5 cellular contexts compared by ENCODE assay signal in genomic region chr7:22090980-22091379, GRCh38.
DNase-seq lines count a peak whose midpoint lies in the region; ATAC-seq, FAIRE-seq and TF ChIP-seq lines count a peak whose summit lies in the region.
"Not testable (repeated sequence)": the region's sequence is repeated elsewhere in the genome, so short reads cannot be mapped to it uniquely, and the experiment has no call there.

No MANE protein-coding gene starts in this region.

- H3K4me1 Mint-ChIP-seq in Caco-2 (ENCODE audit: low read depth, unreplicated experiment): not testable (repeated sequence)

- CTCF ChIA-PET in A549 (lab: Yijun Ruan, JAX) (interaction anchor here (0.6 to 4.5 kb wide), 4 partner anchors 8 to 19 kb away, joined by 3 to 31 read pairs (median 4); no protein-coding TSS in a partner anchor), Caco-2 (lab: Charles Lee) (interaction anchor here (0.8 kb wide), 1 partner anchor 19 kb away, joined by 3 read pairs; no protein-coding TSS in a partner anchor)
- CTCF ChIA-PET in K562 (lab: Yijun Ruan, JAX; ENCODE audit: low intra/inter-chr PET ratio): not testable (repeated sequence)

- not testable (repeated sequence) for H4K20me1 ChIP-seq in K562 (replicated peaks; ENCODE audit: control insufficient read depth, insufficient read depth, low read length)

- not testable (repeated sequence) for TF ChIP-seq POLR2A in A549 (IDR thresholded peaks at IDR 0.05; ENCODE audit: low read length); K562 (conservative IDR thresholded peaks at IDR 0.05); testis (IDR thresholded peaks at IDR 0.05)

- H3K36me3 Mint-ChIP-seq in Caco-2 (ENCODE audit: insufficient read depth, unreplicated experiment): not testable (repeated sequence)

- POLR2A ChIA-PET in A549 (lab: Yijun Ruan, JAX); Caco-2 (lab: Charles Lee): not testable (repeated sequence)
- POLR2A ChIA-PET in K562 (lab: Yijun Ruan, JAX): interaction anchor here (0.9 to 1.2 kb wide), 2 partner anchors 18 to 355 kb away, joined by 3 read pairs; no protein-coding TSS in a partner anchor

- not testable (repeated sequence) for FAIRE-seq in A549 (lab: Jason Lieb, UNC); K562 (lab: Jason Lieb, UNC)

- H3K27me3 ChIP-seq in Caco-2 (replicated peaks; ENCODE audit: control insufficient read depth, insufficient read depth, low read length); K562 (ENCODE audit: control insufficient read depth in 2 of 2, insufficient read depth in 2 of 2, low read length in 2 of 2); testis: not testable (repeated sequence)

- in situ Hi-C loops in K562 (cut with MboI): not testable (repeated sequence)

- not testable (repeated sequence) for H3K4me1 ChIP-seq in A549; K562 (replicated peaks in 1 of 2; ENCODE audit: control insufficient read depth in 2 of 2, insufficient read depth in 2 of 2, low read length in 2 of 2); testis
- peaks cover 16% of the 10 kb centered on the region for H3K4me1 ChIP-seq in Caco-2

- TF ChIP-seq CTCF in A549 (IDR thresholded peaks at IDR 0.05); Caco-2 (IDR thresholded peaks at IDR 0.05; ENCODE audit: insufficient read depth in 1 of 2, low read depth in 1 of 2, low read length in 1 of 2, severe bottlenecking in 1 of 2, unreplicated experiment in 1 of 2); K562 (IDR thresholded peaks at IDR 0.05 in 2 of 3, conservative IDR thresholded peaks at IDR 0.05 in 1 of 3; ENCODE audit: insufficient read depth in 2 of 3, low read depth in 1 of 3, low read length in 3 of 3); testis (IDR thresholded peaks at IDR 0.05): not testable (repeated sequence)

- not testable (repeated sequence) for H3K79me2 ChIP-seq in K562 (ENCODE audit: control insufficient read depth, insufficient read depth, low read length)

- H3K4me3 Mint-ChIP-seq in Caco-2 (ENCODE audit: unreplicated experiment): not testable (repeated sequence)

- not testable (repeated sequence) for H3K27me3 Mint-ChIP-seq in Caco-2 (ENCODE audit: insufficient read depth, unreplicated experiment)

- H3K9ac ChIP-seq in K562 (ENCODE audit: insufficient read depth in 1 of 2, low read depth in 2 of 2, low read length in 2 of 2): not testable (repeated sequence)

- TF ChIP-seq RAD21 in A549 (conservative IDR thresholded peaks at IDR 0.05 in 1 of 2, IDR thresholded peaks at IDR 0.05 in 1 of 2); K562 (CRISPR knock-in tag; conservative IDR thresholded peaks at IDR 0.05 in 1 of 2, IDR thresholded peaks at IDR 0.05 in 1 of 2): not testable (repeated sequence)

- H3K36me3 ChIP-seq in Caco-2 (ENCODE audit: control insufficient read depth, insufficient read depth, low read length); K562 (ENCODE audit: control insufficient read depth, insufficient read depth, low read length); testis (ENCODE audit: low read depth, missing control alignments): not testable (repeated sequence)

- not testable (repeated sequence) for H3K4me2 ChIP-seq in A549; K562 (ENCODE audit: insufficient read depth, low read length)

- not testable (repeated sequence) for H3K27ac ChIP-seq in A549; K562 (ENCODE audit: extremely low read depth, low read depth, low read length); testis

- H3K27ac Mint-ChIP-seq in Caco-2 (ENCODE audit: unreplicated experiment): peak overlapping the region; percentile 63

- H2AFZ ChIP-seq in K562 (ENCODE audit: low read depth, low read length): not testable (repeated sequence)

- not testable (repeated sequence) for BruUV-seq in Caco-2 (replicated peaks; lab: Mats Ljungman, UMichigan); K562 (replicated peaks; lab: Mats Ljungman, UMichigan)

- DNase-seq in A549 (ENCODE audit: low read depth in 1 of 2, low spot score in 1 of 2); Caco-2; K562 (ENCODE audit: extremely low read depth in 1 of 4, low spot score in 3 of 4): not testable (repeated sequence)
- DNase-seq in left kidney (ENCODE audit: low read depth, low spot score) (peak; percentile 67), testis (peak; percentile 54)

- not testable (repeated sequence) for H3K9me3 ChIP-seq in A549; Caco-2; K562 (replicated peaks; ENCODE audit: control insufficient read depth, insufficient read depth, low read depth, low read length); testis

- H3K9me1 ChIP-seq in K562 (ENCODE audit: control insufficient read depth, insufficient read depth, low read length): not testable (repeated sequence)

- not testable (repeated sequence) for TF ChIP-seq EP300 in A549 (IDR thresholded peaks at IDR 0.05); K562 (IDR thresholded peaks at IDR 0.05; ENCODE audit: low read length)

- H3K9me3 Mint-ChIP-seq in Caco-2 (ENCODE audit: unreplicated experiment): peaks cover 19% of the 10 kb centered on the region

- intact Hi-C loops in Caco-2 (cut with micrococcal nuclease; ENCODE audit: unreplicated experiment); K562 (cut with micrococcal nuclease); testis (cut with DNase I; ENCODE audit: low total_unique reads): not testable (repeated sequence)

- H3K4me3 ChIP-seq in A549; Caco-2 (ENCODE audit: low read depth, low read length); K562; testis: not testable (repeated sequence)

- WGBS in A549 (ENCODE audit: missing lambda C conversion rate): 68% methylated on average over 6 of the region's 6 CpGs
- 48% methylated on average over 6 of the region's 6 CpGs for WGBS in K562 (ENCODE audit: insufficient coverage, low coverage, missing lambda C conversion rate)
- 95 to 100% methylated on average over 5 to 6 of the region's 6 CpGs for WGBS in testis, 2 donors

- not testable (repeated sequence) for ATAC-seq in A549, K562

TF ChIP-seq in A549, 52 proteins besides CTCF, POLR2A, EP300 and RAD21:
- peak; percentile 8 for TF ChIP-seq MAFK (IDR thresholded peaks at IDR 0.05; ENCODE audit: partially characterized antibody)
TF ChIP-seq in A549: peak in this region for 1; not testable (repeated sequence) for 51.

TF ChIP-seq in K562, 482 proteins besides CTCF, POLR2A, EP300 and RAD21:
- TF ChIP-seq ZNF316 (IDR thresholded peaks at IDR 0.05) (0 out of 2 replicates have a peak, but pooled peaks have one; percentile 20), NFYB (IDR thresholded peaks at IDR 0.05; ENCODE audit: extremely low read depth, insufficient read length) (peak; percentile 62)
